Comparison of ENCODE assay signal across 2 cellular contexts in genomic region chr6:67663105-67663895, GRCh38.
TF ChIP-seq lines count a peak whose summit lies in the region.

No MANE protein-coding gene starts in this region.

TF ChIP-seq in GM23338, 12 proteins besides CTCF, POLR2A, EP300 and RAD21:
- no peak for TF ChIP-seq REST (IDR thresholded peaks at IDR 0.05; ENCODE audit: unreplicated experiment)
- TF ChIP-seq ETS1 (IDR thresholded peaks at IDR 0.05) = no peak
- TF ChIP-seq ZNF114 (CRISPR knock-in tag; IDR thresholded peaks at IDR 0.05) = no peak
- TF ChIP-seq ZNF331 (CRISPR knock-in tag; IDR thresholded peaks at IDR 0.05; ENCODE audit: low read depth) = no peak
- no peak for TF ChIP-seq STAT1 (IDR thresholded peaks at IDR 0.05; ENCODE audit: unreplicated experiment)
- no peak for TF ChIP-seq EZH2 (IDR thresholded peaks at IDR 0.05; ENCODE audit: low read depth, unreplicated experiment)
- TF ChIP-seq JUNB (IDR thresholded peaks at IDR 0.05; ENCODE audit: unreplicated experiment) = no peak

TF ChIP-seq in H1, 55 proteins besides CTCF, POLR2A, EP300 and RAD21 (continued from another document):
- TF ChIP-seq E2F6 (IDR thresholded peaks at IDR 0.05) (no peak), SIN3A (conservative IDR thresholded peaks at IDR 0.05 in 1 of 2, IDR thresholded peaks at IDR 0.05 in 1 of 2; ENCODE audit: low read depth in 1 of 2, low read length in 2 of 2) (no peak), JUND (IDR thresholded peaks at IDR 0.05; ENCODE audit: low read length) (no peak), BACH1 (IDR thresholded peaks at IDR 0.05; ENCODE audit: low read length) (no peak), TEAD4 (IDR thresholded peaks at IDR 0.05; ENCODE audit: low read depth, low read length) (no peak), PHF8 (conservative IDR thresholded peaks at IDR 0.05; ENCODE audit: low read depth, low read length) (no peak), HDAC6 (IDR thresholded peaks at IDR 0.05; ENCODE audit: low read depth, low read length) (no peak), NANOG (IDR thresholded peaks at IDR 0.05; ENCODE audit: insufficient read depth, low read depth, low read length, poor library complexity, severe bottlenecking) (no peak), TCF12 (IDR thresholded peaks at IDR 0.05; ENCODE audit: low read depth, low read length) (no peak), KDM4A (IDR thresholded peaks at IDR 0.05; ENCODE audit: low read depth, low read length, severe bottlenecking) (no peak), MAX (IDR thresholded peaks at IDR 0.05) (no peak), SIRT6 (IDR thresholded peaks at IDR 0.05; ENCODE audit: low read length) (no peak), GABPA (IDR thresholded peaks at IDR 0.05; ENCODE audit: borderline replicate concordance, insufficient read depth, low read length) (no peak), NRF1 (IDR thresholded peaks at IDR 0.05; ENCODE audit: low read depth, low read length) (no peak), TBP (IDR thresholded peaks at IDR 0.05; ENCODE audit: low read depth, low read length) (no peak), POLR2AphosphoS5 (IDR thresholded peaks at IDR 0.05; ENCODE audit: low read depth, low read length) (no peak), GTF2F1 (IDR thresholded peaks at IDR 0.05; ENCODE audit: borderline replicate concordance, low read depth, low read length) (no peak)
